In genomic region chr6:12637960-12638641, GRCh38 we compare ENCODE assay signal across 1 cellular context.
TF ChIP-seq lines count a peak whose summit lies in the region.

No MANE protein-coding gene starts in this region.

TF ChIP-seq in HEK293, 187 proteins besides CTCF, POLR2A, EP300 and RAD21 (continued from another document):
- TF ChIP-seq, protein P1, sequence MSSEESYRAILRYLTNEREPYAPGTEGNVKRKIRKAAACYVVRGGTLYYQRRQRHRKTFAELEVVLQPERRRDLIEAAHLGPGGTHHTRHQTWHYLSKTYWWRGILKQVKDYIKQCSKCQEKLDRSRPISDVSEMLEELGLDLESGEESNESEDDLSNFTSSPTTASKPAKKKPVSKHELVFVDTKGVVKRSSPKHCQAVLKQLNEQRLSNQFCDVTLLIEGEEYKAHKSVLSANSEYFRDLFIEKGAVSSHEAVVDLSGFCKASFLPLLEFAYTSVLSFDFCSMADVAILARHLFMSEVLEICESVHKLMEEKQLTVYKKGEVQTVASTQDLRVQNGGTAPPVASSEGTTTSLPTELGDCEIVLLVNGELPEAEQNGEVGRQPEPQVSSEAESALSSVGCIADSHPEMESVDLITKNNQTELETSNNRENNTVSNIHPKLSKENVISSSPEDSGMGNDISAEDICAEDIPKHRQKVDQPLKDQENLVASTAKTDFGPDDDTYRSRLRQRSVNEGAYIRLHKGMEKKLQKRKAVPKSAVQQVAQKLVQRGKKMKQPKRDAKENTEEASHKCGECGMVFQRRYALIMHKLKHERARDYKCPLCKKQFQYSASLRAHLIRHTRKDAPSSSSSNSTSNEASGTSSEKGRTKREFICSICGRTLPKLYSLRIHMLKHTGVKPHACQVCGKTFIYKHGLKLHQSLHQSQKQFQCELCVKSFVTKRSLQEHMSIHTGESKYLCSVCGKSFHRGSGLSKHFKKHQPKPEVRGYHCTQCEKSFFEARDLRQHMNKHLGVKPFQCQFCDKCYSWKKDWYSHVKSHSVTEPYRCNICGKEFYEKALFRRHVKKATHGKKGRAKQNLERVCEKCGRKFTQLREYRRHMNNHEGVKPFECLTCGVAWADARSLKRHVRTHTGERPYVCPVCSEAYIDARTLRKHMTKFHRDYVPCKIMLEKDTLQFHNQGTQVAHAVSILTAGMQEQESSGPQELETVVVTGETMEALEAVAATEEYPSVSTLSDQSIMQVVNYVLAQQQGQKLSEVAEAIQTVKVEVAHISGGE (tag by site-specific recombination; conservative IDR thresholded peaks at IDR 0.05; ENCODE audit: low read depth) = no peak
- no peak for TF ChIP-seq ZBTB7A (tag by site-specific recombination; IDR thresholded peaks at IDR 0.05; ENCODE audit: low read depth)
- no peak for TF ChIP-seq YY1 (tag by site-specific recombination; IDR thresholded peaks at IDR 0.05)
- TF ChIP-seq ZSCAN16 (tag by site-specific recombination; IDR thresholded peaks at IDR 0.05) = no peak
- no peak for TF ChIP-seq ZNF776 (tag by site-specific recombination; IDR thresholded peaks at IDR 0.05; ENCODE audit: borderline replicate concordance)
- TF ChIP-seq ZNF768 (tag by site-specific recombination; IDR thresholded peaks at IDR 0.05) = no peak
- TF ChIP-seq ZNF623 (tag by site-specific recombination; IDR thresholded peaks at IDR 0.05) = no peak
- TF ChIP-seq ZNF155 (tag by site-specific recombination; IDR thresholded peaks at IDR 0.05) = no peak
- TF ChIP-seq HOXD13 (CRISPR knock-in tag; IDR thresholded peaks at IDR 0.05; ENCODE audit: borderline replicate concordance) = no peak
- TF ChIP-seq, protein P2, sequence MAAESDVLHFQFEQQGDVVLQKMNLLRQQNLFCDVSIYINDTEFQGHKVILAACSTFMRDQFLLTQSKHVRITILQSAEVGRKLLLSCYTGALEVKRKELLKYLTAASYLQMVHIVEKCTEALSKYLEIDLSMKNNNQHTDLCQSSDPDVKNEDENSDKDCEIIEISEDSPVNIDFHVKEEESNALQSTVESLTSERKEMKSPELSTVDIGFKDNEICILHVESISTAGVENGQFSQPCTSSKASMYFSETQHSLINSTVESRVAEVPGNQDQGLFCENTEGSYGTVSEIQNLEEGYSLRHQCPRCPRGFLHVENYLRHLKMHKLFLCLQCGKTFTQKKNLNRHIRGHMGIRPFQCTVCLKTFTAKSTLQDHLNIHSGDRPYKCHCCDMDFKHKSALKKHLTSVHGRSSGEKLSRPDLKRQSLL (tag by site-specific recombination; IDR thresholded peaks at IDR 0.05) = no peak
- TF ChIP-seq ZFP41 (tag by site-specific recombination; IDR thresholded peaks at IDR 0.05; ENCODE audit: borderline replicate concordance) = no peak
- TF ChIP-seq ZFP37 (tag by site-specific recombination; IDR thresholded peaks at IDR 0.05) = no peak
- peak; percentile 62; the same call in 1 of the 2 replicates for TF ChIP-seq INSM2 (tag by site-specific recombination; IDR thresholded peaks at IDR 0.05)
- TF ChIP-seq ZNF791 (tag by site-specific recombination; IDR thresholded peaks at IDR 0.05) = no peak
- TF ChIP-seq GLI4 (tag by site-specific recombination; IDR thresholded peaks at IDR 0.05) = no peak
- TF ChIP-seq, protein P3, sequence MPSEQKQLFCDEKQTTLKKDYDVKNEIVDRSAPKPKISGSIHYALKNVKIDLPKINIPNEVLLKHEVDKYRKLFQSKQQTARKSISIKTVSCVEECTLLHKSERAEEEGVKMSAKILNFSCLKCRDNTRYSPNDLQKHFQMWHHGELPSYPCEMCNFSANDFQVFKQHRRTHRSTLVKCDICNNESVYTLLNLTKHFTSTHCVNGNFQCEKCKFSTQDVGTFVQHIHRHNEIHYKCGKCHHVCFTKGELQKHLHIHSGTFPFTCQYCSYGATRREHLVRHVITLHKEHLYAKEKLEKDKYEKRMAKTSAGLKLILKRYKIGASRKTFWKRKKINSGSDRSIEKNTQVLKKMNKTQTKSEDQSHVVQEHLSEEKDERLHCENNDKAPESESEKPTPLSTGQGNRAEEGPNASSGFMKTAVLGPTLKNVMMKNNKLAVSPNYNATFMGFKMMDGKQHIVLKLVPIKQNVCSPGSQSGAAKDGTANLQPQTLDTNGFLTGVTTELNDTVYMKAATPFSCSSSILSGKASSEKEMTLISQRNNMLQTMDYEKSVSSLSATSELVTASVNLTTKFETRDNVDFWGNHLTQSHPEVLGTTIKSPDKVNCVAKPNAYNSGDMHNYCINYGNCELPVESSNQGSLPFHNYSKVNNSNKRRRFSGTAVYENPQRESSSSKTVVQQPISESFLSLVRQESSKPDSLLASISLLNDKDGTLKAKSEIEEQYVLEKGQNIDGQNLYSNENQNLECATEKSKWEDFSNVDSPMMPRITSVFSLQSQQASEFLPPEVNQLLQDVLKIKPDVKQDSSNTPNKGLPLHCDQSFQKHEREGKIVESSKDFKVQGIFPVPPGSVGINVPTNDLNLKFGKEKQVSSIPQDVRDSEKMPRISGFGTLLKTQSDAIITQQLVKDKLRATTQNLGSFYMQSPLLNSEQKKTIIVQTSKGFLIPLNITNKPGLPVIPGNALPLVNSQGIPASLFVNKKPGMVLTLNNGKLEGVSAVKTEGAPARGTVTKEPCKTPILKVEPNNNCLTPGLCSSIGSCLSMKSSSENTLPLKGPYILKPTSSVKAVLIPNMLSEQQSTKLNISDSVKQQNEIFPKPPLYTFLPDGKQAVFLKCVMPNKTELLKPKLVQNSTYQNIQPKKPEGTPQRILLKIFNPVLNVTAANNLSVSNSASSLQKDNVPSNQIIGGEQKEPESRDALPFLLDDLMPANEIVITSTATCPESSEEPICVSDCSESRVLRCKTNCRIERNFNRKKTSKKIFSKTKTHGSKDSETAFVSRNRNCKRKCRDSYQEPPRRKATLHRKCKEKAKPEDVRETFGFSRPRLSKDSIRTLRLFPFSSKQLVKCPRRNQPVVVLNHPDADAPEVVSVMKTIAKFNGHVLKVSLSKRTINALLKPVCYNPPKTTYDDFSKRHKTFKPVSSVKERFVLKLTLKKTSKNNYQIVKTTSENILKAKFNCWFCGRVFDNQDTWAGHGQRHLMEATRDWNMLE (tag by site-specific recombination; conservative IDR thresholded peaks at IDR 0.05; ENCODE audit: low read depth) = no peak
- TF ChIP-seq SP7 (tag by site-specific recombination; IDR thresholded peaks at IDR 0.05) = peak; percentile 29; the same call in 1 of the 2 replicates
- no peak for TF ChIP-seq REPIN1 (tag by site-specific recombination; IDR thresholded peaks at IDR 0.05; ENCODE audit: low read depth)
- TF ChIP-seq ZFHX2 (tag by site-specific recombination; conservative IDR thresholded peaks at IDR 0.05) = no peak
- no peak for TF ChIP-seq ZNF248 (tag by site-specific recombination; IDR thresholded peaks at IDR 0.05)
- TF ChIP-seq ZNF558 (tag by site-specific recombination; IDR thresholded peaks at IDR 0.05) = no peak
- TF ChIP-seq ZBTB48 (tag by site-specific recombination; IDR thresholded peaks at IDR 0.05) = peak; percentile 28; the same call in 1 of the 2 replicates
- no peak for TF ChIP-seq ZNF274 (IDR thresholded peaks at IDR 0.05; ENCODE audit: low read length)
- TF ChIP-seq ZNF274 (tag by site-specific recombination; IDR thresholded peaks at IDR 0.05; ENCODE audit: borderline replicate concordance) = no peak
- TF ChIP-seq ZNF660 (tag by site-specific recombination; IDR thresholded peaks at IDR 0.05) = 0 out of 2 replicates have a peak, but pooled peaks have one; percentile 59
- TF ChIP-seq ZNF394 (tag by site-specific recombination; IDR thresholded peaks at IDR 0.05; ENCODE audit: borderline replicate concordance) = peak; percentile 60; the same call in 1 of the 2 replicates
- TF ChIP-seq, protein P4, sequence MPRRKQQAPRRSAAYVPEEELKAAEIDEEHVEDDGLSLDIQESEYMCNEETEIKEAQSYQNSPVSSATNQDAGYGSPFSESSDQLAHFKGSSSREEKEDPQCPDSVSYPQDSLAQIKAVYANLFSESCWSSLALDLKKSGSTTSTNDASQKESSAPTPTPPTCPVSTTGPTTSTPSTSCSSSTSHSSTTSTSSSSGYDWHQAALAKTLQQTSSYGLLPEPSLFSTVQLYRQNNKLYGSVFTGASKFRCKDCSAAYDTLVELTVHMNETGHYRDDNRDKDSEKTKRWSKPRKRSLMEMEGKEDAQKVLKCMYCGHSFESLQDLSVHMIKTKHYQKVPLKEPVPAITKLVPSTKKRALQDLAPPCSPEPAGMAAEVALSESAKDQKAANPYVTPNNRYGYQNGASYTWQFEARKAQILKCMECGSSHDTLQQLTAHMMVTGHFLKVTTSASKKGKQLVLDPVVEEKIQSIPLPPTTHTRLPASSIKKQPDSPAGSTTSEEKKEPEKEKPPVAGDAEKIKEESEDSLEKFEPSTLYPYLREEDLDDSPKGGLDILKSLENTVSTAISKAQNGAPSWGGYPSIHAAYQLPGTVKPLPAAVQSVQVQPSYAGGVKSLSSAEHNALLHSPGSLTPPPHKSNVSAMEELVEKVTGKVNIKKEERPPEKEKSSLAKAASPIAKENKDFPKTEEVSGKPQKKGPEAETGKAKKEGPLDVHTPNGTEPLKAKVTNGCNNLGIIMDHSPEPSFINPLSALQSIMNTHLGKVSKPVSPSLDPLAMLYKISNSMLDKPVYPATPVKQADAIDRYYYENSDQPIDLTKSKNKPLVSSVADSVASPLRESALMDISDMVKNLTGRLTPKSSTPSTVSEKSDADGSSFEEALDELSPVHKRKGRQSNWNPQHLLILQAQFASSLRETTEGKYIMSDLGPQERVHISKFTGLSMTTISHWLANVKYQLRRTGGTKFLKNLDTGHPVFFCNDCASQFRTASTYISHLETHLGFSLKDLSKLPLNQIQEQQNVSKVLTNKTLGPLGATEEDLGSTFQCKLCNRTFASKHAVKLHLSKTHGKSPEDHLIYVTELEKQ (tag by site-specific recombination; IDR thresholded peaks at IDR 0.05; ENCODE audit: borderline replicate concordance) = no peak
- TF ChIP-seq YY2 (tag by site-specific recombination; IDR thresholded peaks at IDR 0.05) = no peak
- no peak for TF ChIP-seq KLF1 (tag by site-specific recombination; IDR thresholded peaks at IDR 0.05)
- TF ChIP-seq, protein P5, sequence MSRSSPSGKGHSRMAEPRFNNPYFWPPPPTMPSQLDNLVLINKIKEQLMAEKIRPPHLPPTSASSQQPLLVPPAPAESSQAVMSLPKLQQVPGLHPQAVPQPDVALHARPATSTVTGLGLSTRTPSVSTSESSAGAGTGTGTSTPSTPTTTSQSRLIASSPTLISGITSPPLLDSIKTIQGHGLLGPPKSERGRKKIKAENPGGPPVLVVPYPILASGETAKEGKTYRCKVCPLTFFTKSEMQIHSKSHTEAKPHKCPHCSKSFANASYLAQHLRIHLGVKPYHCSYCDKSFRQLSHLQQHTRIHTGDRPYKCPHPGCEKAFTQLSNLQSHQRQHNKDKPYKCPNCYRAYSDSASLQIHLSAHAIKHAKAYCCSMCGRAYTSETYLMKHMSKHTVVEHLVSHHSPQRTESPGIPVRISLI (tag by site-specific recombination; IDR thresholded peaks at IDR 0.05) = 0 out of 2 replicates have a peak, but pooled peaks have one; percentile 63
- TF ChIP-seq ZSCAN30 (tag by site-specific recombination; IDR thresholded peaks at IDR 0.05) = 0 out of 2 replicates have a peak, but pooled peaks have one; percentile 21
- TF ChIP-seq ZIC2 (tag by site-specific recombination; IDR thresholded peaks at IDR 0.05) = no peak
- TF ChIP-seq ZNF266 (tag by site-specific recombination; IDR thresholded peaks at IDR 0.05; ENCODE audit: low read depth) = no peak
